ENCODE assay signal across 16 cellular contexts in the genomic region with DNA sequence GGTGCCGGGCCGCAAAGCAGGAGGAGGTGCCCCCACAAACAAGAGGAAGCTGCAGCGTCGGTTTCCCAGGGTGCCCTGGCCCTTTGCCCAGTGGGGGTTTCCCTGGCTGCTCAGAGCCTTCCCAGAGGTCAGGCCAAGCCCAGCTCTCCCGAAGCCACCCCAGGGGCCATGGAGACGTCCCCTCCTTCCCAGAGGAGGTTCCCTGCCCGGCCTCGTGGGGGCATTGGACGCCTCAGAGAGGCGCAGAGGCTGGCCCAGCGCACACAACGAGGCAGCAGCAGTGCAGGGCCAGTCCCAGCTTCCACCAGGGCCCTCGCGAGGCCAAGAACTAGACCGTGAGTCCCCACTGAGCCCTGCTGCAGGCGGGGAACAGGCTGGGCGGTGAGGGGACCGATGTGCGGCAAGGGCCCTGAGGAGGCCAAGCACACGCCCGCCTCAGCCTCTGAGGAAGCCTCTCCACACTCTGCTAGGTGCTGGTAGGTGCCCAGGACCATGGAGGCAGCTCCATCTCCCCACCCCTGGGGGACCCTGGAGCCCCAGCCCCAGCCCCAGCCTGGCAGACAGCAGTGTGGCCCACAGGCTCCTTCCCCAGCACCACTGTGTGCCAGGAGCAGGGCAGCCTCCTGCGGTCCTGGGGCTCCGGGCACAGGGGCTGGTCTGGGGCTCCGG. TPM values are rescaled to one million over a fixed set of nuclear protein-coding genes. Genes with fewer than 3 reads are reported as not detected.
DNase-seq lines count a peak whose midpoint lies in the region; ATAC-seq and TF ChIP-seq lines count a peak whose summit lies in the region.
"Had no signal": no experiment of that assay in that cellular context is flagged by ENCODE, and none has a peak within 500 bp of the region (broad histone marks: within the 10 kb centered on the region; RNA-seq: fewer than 3 reads in every experiment).

No MANE protein-coding gene starts in this region.

- H3K79me2 ChIP-seq in H9 (ENCODE audit: insufficient read depth, low read length), result no peaks in the 10 kb centered on the region

- TF ChIP-seq POLR2A in body of pancreas (IDR thresholded peaks at IDR 0.05), result no peak

- TF ChIP-seq CTCF in CD14-positive monocyte (IDR thresholded peaks at IDR 0.05) (no peak), H9 (conservative IDR thresholded peaks at IDR 0.05) (no peak), body of pancreas (IDR thresholded peaks at IDR 0.05) (no peak)

- H3K27me3 Mint-ChIP-seq in CD14-positive monocyte (ENCODE audit: low read depth in 3 of 3) (peaks cover 15 to 45% (median 22%) of the 10 kb centered on the region in 3 donors), H9 (ENCODE audit: low read depth) (no peaks in the 10 kb centered on the region; the same call in 1 of the 2 replicates)
- peaks cover 5 to 8% (median 7%) of the 10 kb centered on the region in 5 donors for H3K27me3 Mint-ChIP-seq in naive thymus-derived CD4-positive, alpha-beta T cell

- no peaks in the 10 kb centered on the region for H3K23me2 ChIP-seq in H9 (ENCODE audit: insufficient read length, low read depth, low read length, poor library complexity, severe bottlenecking)

- no peak overlapping the region for H2AFZ ChIP-seq in H9 (ENCODE audit: low read length)

- H2AK5ac ChIP-seq in H9 (ENCODE audit: insufficient read length, low read length), result no peak overlapping the region

- H2BK20ac ChIP-seq in H9 (ENCODE audit: low read depth, low read length, poor library complexity, severe bottlenecking), result no peak overlapping the region

- no peak overlapping the region for H2BK15ac ChIP-seq in H9 (ENCODE audit: low read depth, low read length)

- CTCF ChIA-PET in naive thymus-derived CD4-positive, alpha-beta T cell (lab: Charles Lee), result no interaction called here

- peak; percentile 74 for DNase-seq in CD14-positive monocyte (ENCODE audit: low spot score)
- peak; percentile 39 for DNase-seq in H9
- DNase-seq in body of pancreas, result peak in 2 of 4 donors; percentile 38 to 50
- DNase-seq in naive thymus-derived CD4-positive, alpha-beta T cell, result no peak
- no peak for DNase-seq in inferior parietal cortex (ENCODE audit: extremely low spot score)
- DNase-seq: activated CD4-positive, alpha-beta T cell treated with anti-CD3 and anti-CD28 coated beads, Interleukin-2, amount 10 ng/mL, durations not matched to agents 24 days and 14 days; activated naive CD4-positive, alpha-beta T cell treated with anti-CD3 and anti-CD28 coated beads, Interleukin-2, amount 10 ng/mL, durations not matched to agents 7 days and 5 days; CD4-positive, alpha-beta memory T cell; NCI-H1048; NCI-H524 treated with DMSO at 0.1 percent for 48 hours had no signal

- no peak overlapping the region for H3K9ac ChIP-seq in H9 (ENCODE audit: extremely low read depth, insufficient read length, low read length)

- no peaks in the 10 kb centered on the region for H4K20me1 ChIP-seq in H9 (ENCODE audit: control insufficient read depth, insufficient read depth, insufficient read length)

- POLR2A ChIA-PET in naive thymus-derived CD4-positive, alpha-beta T cell (lab: Charles Lee), result interaction anchor here (0.7 to 1.8 kb wide), 2 partner anchors 8 to 9 kb away, joined by 6 read pairs; no protein-coding TSS in a partner anchor

- no peak overlapping the region for H3K18ac ChIP-seq in H9 (ENCODE audit: insufficient read length, low read depth, low read length)

- peak overlapping the region in 3 of 7 donors; percentile 25 to 83 (median 46) for H3K27ac Mint-ChIP-seq in CD14-positive monocyte
- H3K27ac Mint-ChIP-seq in H9, result no peak overlapping the region
- H3K27ac Mint-ChIP-seq in naive thymus-derived CD4-positive, alpha-beta T cell, result peak overlapping the region in 1 of 9 donors; percentile 65
- H3K27ac Mint-ChIP-seq: activated CD4-positive, alpha-beta T cell treated with anti-CD3 and anti-CD28 coated beads, Interleukin-2, amount 10 ng/mL, durations not matched to agents 24 days and 14 days; activated naive CD4-positive, alpha-beta T cell treated with anti-CD3 and anti-CD28 coated beads, Interleukin-2, amount 10 ng/mL, durations not matched to agents 7 days and 5 days; CD4-positive, alpha-beta memory T cell had no signal

- no peak overlapping the region for H3K56ac ChIP-seq in H9 (ENCODE audit: insufficient read length, low read depth, low read length)

- H3T11ph ChIP-seq in H9 (ENCODE audit: low read length), result no peak overlapping the region

- no peak overlapping the region for H2BK5ac ChIP-seq in H9 (ENCODE audit: insufficient read length, low read length)

- no peak overlapping the region for H4K8ac ChIP-seq in H9 (replicated peaks; ENCODE audit: insufficient read length, low read depth, low read length)

- H4K5ac ChIP-seq in H9 (ENCODE audit: insufficient read length, low read depth, low read length), result no peak overlapping the region

- no peak overlapping the region for H3K4me2 ChIP-seq in H9 (ENCODE audit: insufficient read depth, insufficient read length, low read length)

- H2BK120ac ChIP-seq in H9 (ENCODE audit: low read depth, low read length, poor library complexity, severe bottlenecking), result no peak overlapping the region

- WGBS in H9 (ENCODE audit: extremely low coverage, insufficient read length, low lambda C conversion rate), result no CpG with 5 or more reads among the region's 24 CpGs
- 31 to 62% methylated on average over 4 to 24 of the region's 24 CpGs for WGBS in body of pancreas, 2 donors

- no peaks in the 10 kb centered on the region for H3K27me3 ChIP-seq in H9 (ENCODE audit: insufficient read depth, low read length)
- no peaks in the 10 kb centered on the region for H3K27me3 ChIP-seq in body of pancreas
- H3K27me3 ChIP-seq in naive thymus-derived CD4-positive, alpha-beta T cell (ENCODE audit: control insufficient read depth in 2 of 2, insufficient read depth in 2 of 2, low read length in 2 of 2), result no peaks in the 10 kb centered on the region

- no peak overlapping the region for H3K4me3 ChIP-seq in body of pancreas
- H3K4me3 ChIP-seq in naive thymus-derived CD4-positive, alpha-beta T cell (ENCODE audit: low read length), result no peak overlapping the region

- H3K4me3 Mint-ChIP-seq in CD14-positive monocyte (no peak overlapping the region), H9 (no peak overlapping the region)
- no peak overlapping the region for H3K4me3 Mint-ChIP-seq in naive thymus-derived CD4-positive, alpha-beta T cell
- H3K4me3 Mint-ChIP-seq: activated CD4-positive, alpha-beta T cell treated with anti-CD3 and anti-CD28 coated beads, Interleukin-2, amount 10 ng/mL, durations not matched to agents 24 days and 14 days; activated naive CD4-positive, alpha-beta T cell treated with anti-CD3 and anti-CD28 coated beads, Interleukin-2, amount 10 ng/mL, durations not matched to agents 7 days and 5 days had no signal

- peaks cover 21% of the 10 kb centered on the region for H3K4me1 Mint-ChIP-seq in CD14-positive monocyte
- peaks cover 3 to 6% of the 10 kb centered on the region in 2 experiments; a peak in 2 of 4 replicates for H3K4me1 Mint-ChIP-seq in H9
- peaks cover 1 to 10% (median 8%) of the 10 kb centered on the region in 7 donors for H3K4me1 Mint-ChIP-seq in naive thymus-derived CD4-positive, alpha-beta T cell

- H3K4ac ChIP-seq in H9 (ENCODE audit: low read depth, low read length), result no peak overlapping the region

- H3K27ac ChIP-seq in H9 (ENCODE audit: insufficient read length, low read depth, low read length) (no peak overlapping the region), body of pancreas (no peak overlapping the region)
- H3K27ac ChIP-seq in naive thymus-derived CD4-positive, alpha-beta T cell (ENCODE audit: low read depth, low read length), result no peak overlapping the region

- H3K79me1 ChIP-seq in H9 (ENCODE audit: insufficient read depth, low read depth, low read length, poor library complexity, severe bottlenecking), result peaks cover 2% of the 10 kb centered on the region

- H2BK12ac ChIP-seq in H9 (ENCODE audit: insufficient read length, low read depth, low read length), result no peak overlapping the region

- H3K36me3 Mint-ChIP-seq in CD14-positive monocyte, result peaks cover 15 to 22% of the 10 kb centered on the region in 2 donors
- peaks cover 10 to 23% (median 14%) of the 10 kb centered on the region in 3 experiments; a peak in 6 of 7 replicates for H3K36me3 Mint-ChIP-seq in H9 (ENCODE audit: insufficient read depth in 1 of 3, low read depth in 3 of 3)
- H3K36me3 Mint-ChIP-seq in naive thymus-derived CD4-positive, alpha-beta T cell, result peaks cover 0 to 9% (median 3%) of the 10 kb centered on the region in 5 donors

- H3K9me3 ChIP-seq in H9 (ENCODE audit: control insufficient read depth, low read depth, low read length) (no peaks in the 10 kb centered on the region), body of pancreas (no peaks in the 10 kb centered on the region)
- no peaks in the 10 kb centered on the region for H3K9me3 ChIP-seq in naive thymus-derived CD4-positive, alpha-beta T cell (ENCODE audit: control insufficient read depth in 2 of 3, low read length in 3 of 3)

- H3K9me3 Mint-ChIP-seq in CD14-positive monocyte (no peaks in the 10 kb centered on the region), H9 (no peaks in the 10 kb centered on the region; a peak in 1 of 5 replicates)
- H3K9me3 Mint-ChIP-seq in naive thymus-derived CD4-positive, alpha-beta T cell, result peaks cover 0 to 2% (median 0%) of the 10 kb centered on the region in 11 donors
- H3K9me3 Mint-ChIP-seq: activated CD4-positive, alpha-beta T cell treated with anti-CD3 and anti-CD28 coated beads, Interleukin-2, amount 10 ng/mL, durations not matched to agents 24 days and 14 days; activated naive CD4-positive, alpha-beta T cell treated with anti-CD3 and anti-CD28 coated beads, Interleukin-2, amount 10 ng/mL, durations not matched to agents 7 days and 5 days; CD4-positive, alpha-beta memory T cell had no signal

- H3K23ac ChIP-seq in H9 (ENCODE audit: insufficient read length, low read depth, low read length), result no peak overlapping the region

- no peak overlapping the region for H4K91ac ChIP-seq in H9 (ENCODE audit: insufficient read length, low read depth, low read length)

- H3K4me1 ChIP-seq in H9 (ENCODE audit: insufficient read depth, low read length), result no peaks in the 10 kb centered on the region
- H3K4me1 ChIP-seq in body of pancreas, result peaks cover 19% of the 10 kb centered on the region
- no peaks in the 10 kb centered on the region for H3K4me1 ChIP-seq in naive thymus-derived CD4-positive, alpha-beta T cell (ENCODE audit: control insufficient read depth in 2 of 2, insufficient read depth in 2 of 2, low read length in 2 of 2)

- intact Hi-C loops in CD14-positive monocyte (cut with micrococcal nuclease) (no loop called here), body of pancreas (cut with DNase I) (no loop called here)
- intact Hi-C loops in naive thymus-derived CD4-positive, alpha-beta T cell (cut with micrococcal nuclease), result no loop called here

- peak; percentile 9 for ATAC-seq in body of pancreas
- ATAC-seq in naive thymus-derived CD4-positive, alpha-beta T cell, result peak; percentile 55
- no peak for ATAC-seq in HG02884 (IDR thresholded peaks at IDR 0.05; ENCODE audit: unreplicated experiment)
- ATAC-seq in GM21367 (IDR thresholded peaks at IDR 0.05; ENCODE audit: unreplicated experiment), result no peak
- no peak for ATAC-seq in GM18498 (IDR thresholded peaks at IDR 0.05; ENCODE audit: unreplicated experiment)

- H3K36me3 ChIP-seq in body of pancreas (replicated peaks in 1 of 2; ENCODE audit: insufficient read depth in 1 of 2, low read depth in 2 of 2), result peaks cover 8 to 13% of the 10 kb centered on the region in 2 donors
- peaks cover 0 to 37% (median 0%) of the 10 kb centered on the region in 3 experiments for H3K36me3 ChIP-seq in naive thymus-derived CD4-positive, alpha-beta T cell (ENCODE audit: control insufficient read depth in 2 of 3, insufficient read depth in 3 of 3, low read length in 3 of 3)

- H3K14ac ChIP-seq in H9 (ENCODE audit: insufficient read depth, low read length), result no peak overlapping the region

RNA-seq across cellular contexts. Expression of gene DIPK1B, which starts 7.0 kb away (rescaled TPM):
- polyA plus RNA-seq in CD14-positive monocyte, result under 1 TPM in 1 of 2 donors, not detected in 1; 0.10 TPM
- 38.2 and 40.3 TPM in 2 replicates for total RNA-seq in H9 (2021)
- 10 to 100 TPM in 1 of 2 donors, 1 to 10 TPM in 1; 2.0 to 25.7 TPM for total RNA-seq in body of pancreas
- total RNA-seq in naive thymus-derived CD4-positive, alpha-beta T cell, result 1 to 10 TPM in 1 of 5 experiments, under 1 TPM in 2, not detected in 2; 0.46 to 1.6 (median 0.56) TPM
- polyA plus RNA-seq in naive thymus-derived CD4-positive, alpha-beta T cell, result under 1 TPM; 0.11 to 0.31 TPM
- total RNA-seq: CD4-positive, alpha-beta memory T cell had no signal
- polyA plus RNA-seq: CD4-positive, alpha-beta memory T cell had no signal

RNA-seq across cellular contexts. Expression of gene LCN10, which starts 23.4 kb away (rescaled TPM):
- not detected for polyA plus RNA-seq in CD14-positive monocyte
- total RNA-seq in H9 (2021) (0.75 and 1.5 TPM in 2 replicates), body of pancreas (1 to 10 TPM in 1 of 2 donors, under 1 TPM in 1; 0.78 to 4.6 TPM)
- total RNA-seq in naive thymus-derived CD4-positive, alpha-beta T cell, result 1 to 10 TPM in 3 of 5 experiments, under 1 TPM in 1, not detected in 1; 0.34 to 3.2 (median 1.2) TPM
- polyA plus RNA-seq in naive thymus-derived CD4-positive, alpha-beta T cell, result 1 to 10 TPM in 1 of 2 donors, under 1 TPM in 1; 0.45 to 1.1 TPM
- total RNA-seq: mononuclear cell had no signal

RNA-seq across cellular contexts. Expression of gene LCN6, which starts 29.0 kb away (rescaled TPM):
- not detected for polyA plus RNA-seq in CD14-positive monocyte
- not detected in 2 replicates for total RNA-seq in H9 (2021)
- not detected for total RNA-seq in body of pancreas
- not detected for total RNA-seq in naive thymus-derived CD4-positive, alpha-beta T cell
- polyA plus RNA-seq in naive thymus-derived CD4-positive, alpha-beta T cell, result not detected
- total RNA-seq: activated CD4-positive, alpha-beta T cell treated with anti-CD3 and anti-CD28 coated beads, Interleukin-2, amount 10 ng/mL, durations not matched to agents 24 days and 14 days; CD4-positive, alpha-beta memory T cell; mononuclear cell had no signal
- polyA plus RNA-seq: CD4-positive, alpha-beta memory T cell had no signal

RNA-seq across cellular contexts. Expression of gene AGPAT2, which starts 32.1 kb away (rescaled TPM):
- 100 to 1,000 TPM; 116 to 139 TPM for polyA plus RNA-seq in CD14-positive monocyte
- total RNA-seq in H9 (2021) (28.3 and 29.7 TPM in 2 replicates), body of pancreas (100 to 1,000 TPM in 1 of 2 donors, 10 to 100 TPM in 1; 94.2 to 275 TPM)
- 10 to 100 TPM in 2 of 5 experiments, 1 to 10 TPM in 3; 2.3 to 20.6 (median 8.5) TPM for total RNA-seq in naive thymus-derived CD4-positive, alpha-beta T cell
- polyA plus RNA-seq in naive thymus-derived CD4-positive, alpha-beta T cell, result 10 to 100 TPM; 12.0 to 13.1 TPM

RNA-seq across cellular contexts. Expression of gene LCN8, which starts 38.7 kb away (rescaled TPM):
- not detected for polyA plus RNA-seq in CD14-positive monocyte
- total RNA-seq in H9 (2021), result not detected in 2 replicates
- not detected for total RNA-seq in body of pancreas
- under 1 TPM in 1 of 5 experiments, not detected in 4; 0.83 TPM for total RNA-seq in naive thymus-derived CD4-positive, alpha-beta T cell
- not detected for polyA plus RNA-seq in naive thymus-derived CD4-positive, alpha-beta T cell
- total RNA-seq: activated CD4-positive, alpha-beta T cell treated with anti-CD3 and anti-CD28 coated beads, Interleukin-2, amount 10 ng/mL, durations not matched to agents 24 days and 14 days; CD4-positive, alpha-beta memory T cell; mononuclear cell; sciatic nerve; ureter had no signal

Comparison
In these comparisons a context has a peak if more than half of its experiments do, and no peak if none do; other contexts are left out.
1. DNase-seq: peak in CD14-positive monocyte (single experiment) and H9 (single experiment); none in naive thymus-derived CD4-positive, alpha-beta T cell (0 of 9) and inferior parietal cortex (single experiment).
2. ATAC-seq: peak in body of pancreas (single experiment) and naive thymus-derived CD4-positive, alpha-beta T cell (single experiment); none in HG02884 (single experiment), GM21367 (single experiment) and GM18498 (single experiment).